In the genomic region with DNA sequence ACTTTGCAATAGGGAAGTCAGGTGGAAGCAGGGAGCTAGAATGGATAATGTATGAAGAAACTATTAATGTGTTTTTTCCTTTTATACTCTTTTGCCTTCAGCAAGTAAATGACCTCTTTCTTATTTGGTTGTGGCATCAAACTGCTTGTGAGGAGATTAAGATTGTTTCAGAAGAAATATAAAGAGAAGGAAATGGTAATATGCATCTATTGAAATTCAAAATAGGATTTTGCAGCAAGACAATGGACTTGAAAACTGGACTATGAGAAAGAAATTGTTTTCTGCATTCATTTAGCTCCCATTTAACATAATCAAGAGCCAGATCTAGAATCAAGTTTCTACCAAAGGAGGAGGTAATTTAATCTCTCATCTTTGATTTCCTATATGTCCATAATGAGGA, we compare ENCODE assay signal across 33 cellular contexts.
"Had no signal": no experiment of that assay in that cellular context is flagged by ENCODE, and none has a peak within 500 bp of the region (broad histone marks: within the 10 kb centered on the region; RNA-seq: fewer than 3 reads in every experiment).

No MANE protein-coding gene starts in this region.

- H3K27ac ChIP-seq: KMS-11 had no signal

- DNase-seq: Karpas-422, Kasumi-1, MM.1S, MV-4-11, NCI-H1048, NCI-H1092, NCI-H1092 treated with DMSO at 0.1 percent for 48 hours, NCI-H1105, NCI-H1105 treated with DMSO at 0.1 percent for 48 hours, NCI-H1417 treated with DMSO at 0.1 percent for 48 hours, NCI-H1436 treated with DMSO at 0.1 percent for 48 hours, NCI-H146, NCI-H1694, NCI-H1694 treated with DMSO at 0.1 percent for 48 hours, NCI-H187, NCI-H187 treated with DMSO at 0.1 percent for 48 hours, NCI-H1930, NCI-H2029, NCI-H2029 treated with DMSO at 0.1 percent for 48 hours, NCI-H2081, NCI-H2081 treated with DMSO at 0.1 percent for 48 hours, NCI-H2107, NCI-H2227 treated with DMSO at 0.1 percent for 48 hours, NCI-H226, NCI-H345, NCI-H446, NCI-H446 treated with DMSO at 0.1 percent for 48 hours, NCI-H510A, NCI-H510A treated with DMSO at 0.1 percent for 48 hours, NCI-H526, NCI-H526 treated with DMSO at 0.1 percent for 48 hours, NCI-H69 had no signal
